Comparison of ENCODE assay signal across 10 cellular contexts in genomic region chr12:130281157-130281799, GRCh38. TPM values are rescaled to one million over a fixed set of nuclear protein-coding genes. Genes with fewer than 3 reads are reported as not detected.
DNase-seq lines count a peak whose midpoint lies in the region; ATAC-seq and TF ChIP-seq lines count a peak whose summit lies in the region.
"Had no signal": no experiment of that assay in that cellular context is flagged by ENCODE, and none has a peak within 500 bp of the region (broad histone marks: within the 10 kb centered on the region; RNA-seq: fewer than 3 reads in every experiment).

No MANE protein-coding gene starts in this region.

- peaks cover 0 to 9% of the 10 kb centered on the region in 2 donors for H3K9me3 ChIP-seq in right atrium auricular region

- TF ChIP-seq CTCF in right atrium auricular region (IDR thresholded peaks at IDR 0.05): peak; percentile 28 to 63

- H3K27ac ChIP-seq in right atrium auricular region: no peak overlapping the region

- no peaks in the 10 kb centered on the region for H3K36me3 ChIP-seq in right atrium auricular region

- H3K27me3 ChIP-seq in right atrium auricular region: no peaks in the 10 kb centered on the region

- ATAC-seq in GM21825 (IDR thresholded peaks at IDR 0.05; ENCODE audit: unreplicated experiment): no peak
- no peak for ATAC-seq in HG03025 (IDR thresholded peaks at IDR 0.05; ENCODE audit: low FRiP score, unreplicated experiment)

- DNase-seq in activated gamma-delta T cell treated with Interleukin-2 at 50 U/mL for 16 hours: peak; percentile 5
- DNase-seq in activated gamma-delta T cell (lab: John Stamatoyannopoulos, UW): no peak
- peak; percentile 49 for DNase-seq in activated T-cell treated with anti-CD3 and anti-CD28 coated beads for 48 hours (ENCODE audit: low read depth)
- DNase-seq in right atrium auricular region (ENCODE audit: low spot score): no peak
- peak in 3 of 4 experiments; percentile 12 to 20 (median 15) for DNase-seq in stimulated activated CD4-positive, alpha-beta T cell treated with anti-CD3 and anti-CD28 coated beads, Interleukin-1b, Interleukin-23, amount 100 ng/mL, for 24 hours (ENCODE audit: low read depth in 4 of 4, low spot score in 1 of 4)
- DNase-seq in effector CD8-positive, alpha-beta T cell (lab: John Stamatoyannopoulos, UW): no peak

- H3K4me3 ChIP-seq in right atrium auricular region: no peak overlapping the region

- H3K4me1 ChIP-seq in right atrium auricular region: no peaks in the 10 kb centered on the region

RNA-seq across cellular contexts. Expression of gene PIWIL1, which starts 56.4 kb away (rescaled TPM):
- total RNA-seq in right atrium auricular region: not detected
- total RNA-seq: activated CD8-positive, alpha-beta memory T cell treated with anti-CD3 and anti-CD28 coated beads for 36 hours; skeletal muscle tissue had no signal

Comparison
In these comparisons a context has a peak if more than half of its experiments do, and no peak if none do; other contexts are left out.
1. DNase-seq: peak in activated gamma-delta T cell treated with Interleukin-2 at 50 U/mL for 16 hours (single experiment), activated T-cell treated with anti-CD3 and anti-CD28 coated beads for 48 hours (single experiment) and stimulated activated CD4-positive, alpha-beta T cell treated with anti-CD3 and anti-CD28 coated beads, Interleukin-1b, Interleukin-23, amount 100 ng/mL, for 24 hours (3 of 4); none in activated gamma-delta T cell (single experiment), right atrium auricular region (single experiment) and effector CD8-positive, alpha-beta T cell (single experiment).